Comparison of ENCODE assay signal across 27 cellular contexts in the genomic region with DNA sequence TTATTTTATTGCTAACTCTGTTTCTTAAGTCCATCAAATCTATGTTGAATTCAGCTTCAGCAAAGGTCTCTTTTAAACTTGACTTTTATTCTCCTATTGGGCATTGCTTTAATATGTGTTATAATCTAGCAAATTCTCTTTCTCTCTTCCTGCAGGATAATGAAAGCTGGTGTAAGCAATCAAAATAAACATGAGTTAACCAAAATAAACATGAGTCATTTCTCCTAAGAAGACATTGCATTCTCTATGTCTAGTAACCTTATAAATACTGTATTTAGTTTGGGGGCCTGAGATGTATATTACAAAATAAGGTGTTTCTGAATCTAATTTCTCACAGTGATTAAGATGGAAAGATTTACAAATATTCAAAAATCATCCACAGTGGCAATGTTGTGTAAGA.
"Had no signal": no experiment of that assay in that cellular context is flagged by ENCODE, and none has a peak within 500 bp of the region (broad histone marks: within the 10 kb centered on the region; RNA-seq: fewer than 3 reads in every experiment).

No MANE protein-coding gene starts in this region.

- H3K27ac Mint-ChIP-seq: activated B cell treated with CpG ODN at 0.5 μM for 24 hours; activated CD4-positive, alpha-beta T cell treated with anti-CD3 and anti-CD28 coated beads for 36 hours; activated naive CD8-positive, alpha-beta T cell; activated T-cell treated with anti-CD3 and anti-CD28 coated beads, Interleukin-2, amount 50 U/mL, for 24 hours; activated T-helper 17 cell treated with anti-CD3 and anti-CD28 coated beads, Interleukin-2, amount 50 U/mL, for 72 hours; immature natural killer cell; natural killer cell; T-helper 17 cell had no signal

- H3K4me1 Mint-ChIP-seq: activated B cell treated with CpG ODN at 0.5 μM for 24 hours; activated CD4-positive, alpha-beta T cell treated with anti-CD3 and anti-CD28 coated beads for 36 hours; activated T-helper 17 cell treated with anti-CD3 and anti-CD28 coated beads, Interleukin-2, amount 50 U/mL, for 72 hours; immature natural killer cell; natural killer cell; T-helper 17 cell had no signal

- DNase-seq: activated B cell treated with CpG ODN at 0.5 μM for 24 hours; activated CD4-positive, alpha-beta T cell treated with anti-CD3 and anti-CD28 coated beads for 36 hours; activated CD4-positive, alpha-beta T cell treated with anti-CD3 and anti-CD28 coated beads, Interleukin-2, amount 50 U/mL, for 4 hours; activated CD8-positive, alpha-beta memory T cell treated with anti-CD3 and anti-CD28 coated beads for 24 hours; activated CD8-positive, alpha-beta memory T cell treated with anti-CD3 and anti-CD28 coated beads, Interleukin-2, amount 50 U/mL, for 4 hours; activated T-cell treated with anti-CD3 and anti-CD28 coated beads, Interleukin-2, amount 50 U/mL, for 24 hours; dermis blood vessel endothelial cell; effector memory CD4-positive, alpha-beta T cell; foreskin melanocyte; glutamatergic neuron; immature natural killer cell; kidney glomerular epithelial cell; left ventricle myocardium inferior; midbrain; natural killer cell; ovary; stimulated activated CD4-positive, alpha-beta T cell treated with anti-CD3 and anti-CD28 coated beads, Interleukin-4, amount 100 ng/mL, for 24 hours; stimulated activated naive CD4-positive, alpha-beta T cell treated with Interleukin-2 at 50 U/mL for 16 hours; T-helper 17 cell; upper lobe of left lung had no signal

- H3K27me3 Mint-ChIP-seq: activated B cell treated with CpG ODN at 0.5 μM for 24 hours; activated CD4-positive, alpha-beta T cell treated with anti-CD3 and anti-CD28 coated beads for 36 hours; activated naive CD8-positive, alpha-beta T cell; activated T-cell treated with anti-CD3 and anti-CD28 coated beads, Interleukin-2, amount 50 U/mL, for 24 hours; activated T-helper 17 cell treated with anti-CD3 and anti-CD28 coated beads, Interleukin-2, amount 50 U/mL, for 72 hours; T-helper 17 cell had no signal

- H3K36me3 Mint-ChIP-seq: activated naive CD8-positive, alpha-beta T cell; immature natural killer cell; natural killer cell had no signal

- H3K36me3 ChIP-seq: cardiac muscle cell, left ventricle myocardium inferior, ovary, prostate gland, right atrium auricular region, thoracic aorta, upper lobe of left lung had no signal

- H3K27me3 ChIP-seq: cardiac muscle cell, hepatocyte, ovary, right atrium auricular region, upper lobe of left lung had no signal

- H2AFZ ChIP-seq: hepatocyte had no signal

- H3K4me2 ChIP-seq: hepatocyte had no signal

- H3K9me3 ChIP-seq: ovary, prostate gland, thoracic aorta had no signal

- H3K27ac ChIP-seq: cardiac muscle cell, hepatocyte, left ventricle myocardium inferior, ovary, prostate gland, right atrium auricular region, thoracic aorta, upper lobe of left lung had no signal

- H3K4me3 Mint-ChIP-seq: activated B cell treated with CpG ODN at 0.5 μM for 24 hours; activated CD4-positive, alpha-beta T cell treated with anti-CD3 and anti-CD28 coated beads for 36 hours; activated naive CD8-positive, alpha-beta T cell; activated T-cell treated with anti-CD3 and anti-CD28 coated beads, Interleukin-2, amount 50 U/mL, for 24 hours; activated T-helper 17 cell treated with anti-CD3 and anti-CD28 coated beads, Interleukin-2, amount 50 U/mL, for 72 hours; immature natural killer cell; natural killer cell; T-helper 17 cell had no signal

- H3K4me1 ChIP-seq: left ventricle myocardium inferior, prostate gland, right atrium auricular region, upper lobe of left lung had no signal

- H3K4me3 ChIP-seq: cardiac muscle cell, hepatocyte, left ventricle myocardium inferior, ovary, prostate gland, right atrium auricular region, thoracic aorta, upper lobe of left lung had no signal

- H3K79me2 ChIP-seq: hepatocyte had no signal
